In the genomic region with DNA sequence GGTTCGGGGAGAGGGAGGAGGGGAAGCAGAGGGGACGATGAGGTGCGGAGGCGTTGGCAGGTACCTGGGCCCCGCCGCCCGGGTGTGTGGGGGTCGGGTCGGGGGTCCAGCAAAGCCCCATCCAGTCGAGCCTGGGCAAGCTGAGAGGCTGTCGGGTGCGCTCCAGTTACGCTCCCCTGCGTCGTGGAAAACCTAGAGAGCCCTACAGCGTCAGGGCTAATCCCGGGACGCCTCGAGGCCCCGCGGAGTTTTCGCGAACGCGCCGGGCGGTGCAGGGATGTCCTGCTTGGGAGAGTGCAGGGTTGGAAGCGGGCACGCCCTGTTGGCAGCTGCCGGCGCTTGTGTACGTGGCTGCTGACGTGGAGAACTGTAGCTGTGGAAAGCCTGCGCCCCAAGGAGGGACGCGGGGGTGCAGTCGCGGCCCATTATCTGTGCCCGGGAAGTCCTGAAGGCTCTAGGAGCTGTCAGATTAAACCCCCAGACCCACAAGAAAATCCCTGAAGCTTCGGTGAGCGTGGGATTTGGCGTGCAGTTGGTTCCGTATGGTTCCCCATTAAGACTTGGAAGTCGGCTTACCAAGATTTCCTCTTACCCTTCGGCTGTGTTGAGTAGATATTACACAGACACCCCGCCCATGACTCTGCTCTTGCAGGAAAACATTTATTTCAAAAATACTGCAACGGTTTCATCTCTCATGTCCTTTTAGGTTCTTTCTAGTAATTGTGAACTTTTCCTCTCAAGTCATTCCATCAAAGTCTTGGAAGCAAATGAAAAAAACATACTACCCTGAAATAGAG, we compare ENCODE assay signal across 8 cellular contexts. TPM values are rescaled to one million over a fixed set of nuclear protein-coding genes. Genes with fewer than 3 reads are reported as not detected.
DNase-seq lines count a peak whose midpoint lies in the region; ATAC-seq and TF ChIP-seq lines count a peak whose summit lies in the region.

No MANE protein-coding gene starts in this region.

- in situ Hi-C loops in SK-MEL-5 (cut with HindIII; ENCODE audit: low pct_unique_long_range_greater_than_20kb, low sequenced_read_pairs), result no loop called here

- peak overlapping the region; percentile 100 for H2AK5ac ChIP-seq in trophoblast cell (ENCODE audit: low read length)

- peak overlapping the region; percentile 97 for H2BK5ac ChIP-seq in trophoblast cell (ENCODE audit: low read depth, low read length, poor library complexity)

- H3K4me3 Mint-ChIP-seq in Calu3 (ENCODE audit: low read depth, unreplicated experiment), result peak overlapping the region; percentile 89
- peak overlapping the region; percentile 91 for H3K4me3 Mint-ChIP-seq in type B pancreatic cell

- no peaks in the 10 kb centered on the region for H3K9me3 ChIP-seq in trophoblast cell (ENCODE audit: insufficient read depth, low read depth, low read length)

- H2BK120ac ChIP-seq in trophoblast cell (ENCODE audit: insufficient read depth, low read length, poor library complexity), result peak overlapping the region; percentile 100

- H4K12ac ChIP-seq in trophoblast cell (ENCODE audit: low read depth, low read length), result peak overlapping the region; percentile 99

- peaks cover 0 to 2% of the 10 kb centered on the region in 2 experiments for H3K36me3 ChIP-seq in trophoblast cell (ENCODE audit: control insufficient read depth in 1 of 2, insufficient read depth in 2 of 2, low read length in 2 of 2)

- H3K4me1 ChIP-seq in trophoblast cell (ENCODE audit: control insufficient read depth in 1 of 2, insufficient read depth in 2 of 2, low read length in 2 of 2), result peaks cover 3 to 8% of the 10 kb centered on the region in 2 experiments

- TF ChIP-seq CTCF in Calu3 (IDR thresholded peaks at IDR 0.05; ENCODE audit: unreplicated experiment), result no peak
- no peak for TF ChIP-seq CTCF in type B pancreatic cell (conservative IDR thresholded peaks at IDR 0.05)

- peak; percentile 69 for DNase-seq in Calu3
- DNase-seq in HS-5 (ENCODE audit: low read depth), result peak; percentile 67
- peak; percentile 76 for DNase-seq in SK-MEL-5 (ENCODE audit: low read depth, low spot score)
- peak; percentile 72 to 83 for DNase-seq in activated naive CD4-positive, alpha-beta T cell treated with anti-CD3 and anti-CD28 coated beads, Interleukin-2, amount 50 U/mL, for 72 hours (ENCODE audit: low spot score in 2 of 2)
- DNase-seq in Right ventricle myocardium inferior (ENCODE audit: missing footprints), result peak; percentile 97
- peak; percentile 70 to 78 for DNase-seq in trophoblast cell
- DNase-seq in type B pancreatic cell (ENCODE audit: extremely low spot score, unreplicated experiment), result peak; percentile 85

- intact Hi-C loops in Calu3 (cut with micrococcal nuclease; ENCODE audit: unreplicated experiment), result loop anchor here (2.0 kb wide), 1 partner anchor 47 kb away; no protein-coding TSS in a partner anchor
- intact Hi-C loops in Right ventricle myocardium inferior (cut with DNase I), result loop anchor here (1.0 to 5.0 kb wide), 4 partner anchors 11 to 173 kb away; no protein-coding TSS in a partner anchor

- no peaks in the 10 kb centered on the region for H3K27me3 ChIP-seq in trophoblast cell (ENCODE audit: insufficient read depth, low read length)

- H3K9ac ChIP-seq in trophoblast cell (ENCODE audit: low read length), result peak overlapping the region; percentile 62

- peak overlapping the region; percentile 100 for H3K18ac ChIP-seq in trophoblast cell (ENCODE audit: low read length)

- H3K4me3 ChIP-seq in trophoblast cell (ENCODE audit: low read depth, low read length), result peak overlapping the region; percentile 81

- no peaks in the 10 kb centered on the region for H3K9me3 Mint-ChIP-seq in Calu3 (ENCODE audit: low read depth, unreplicated experiment)
- peaks cover 0 to 4% of the 10 kb centered on the region in 2 donors for H3K9me3 Mint-ChIP-seq in activated naive CD4-positive, alpha-beta T cell treated with anti-CD3 and anti-CD28 coated beads, Interleukin-2, amount 50 U/mL, for 72 hours
- H3K9me3 Mint-ChIP-seq in type B pancreatic cell, result no peaks in the 10 kb centered on the region

- CTCF ChIA-PET in Calu3 (lab: Charles Lee), result no interaction called here

- H3K27ac Mint-ChIP-seq in Calu3 (ENCODE audit: unreplicated experiment), result peak overlapping the region; percentile 95
- H3K27ac Mint-ChIP-seq in activated naive CD4-positive, alpha-beta T cell treated with anti-CD3 and anti-CD28 coated beads, Interleukin-2, amount 50 U/mL, for 72 hours, result peak overlapping the region; percentile 95 to 96
- peak overlapping the region; percentile 97 for H3K27ac Mint-ChIP-seq in type B pancreatic cell

- peaks cover 10% of the 10 kb centered on the region for H3K79me2 ChIP-seq in trophoblast cell (ENCODE audit: control insufficient read depth, insufficient read depth, low read length, poor library complexity)

- peak overlapping the region; percentile 100 for H3K4ac ChIP-seq in trophoblast cell (ENCODE audit: low read depth, low read length)

- peak overlapping the region; percentile 95 for H3K27ac ChIP-seq in trophoblast cell (ENCODE audit: low read depth, low read length)

- no TSS peak for BruUV-seq in Calu3 (replicated peaks; lab: Mats Ljungman, UMichigan)

- no CpG with 5 or more reads among the region's 47 CpGs for WGBS in trophoblast cell (ENCODE audit: extremely low coverage, insufficient coverage, insufficient read length)

- H3K4me2 ChIP-seq in trophoblast cell (ENCODE audit: low read length), result peak overlapping the region; percentile 78

- H3K4me1 Mint-ChIP-seq in Calu3 (ENCODE audit: low read depth, unreplicated experiment), result peaks cover 16% of the 10 kb centered on the region
- H3K4me1 Mint-ChIP-seq in type B pancreatic cell (ENCODE audit: unreplicated experiment), result peaks cover 34% of the 10 kb centered on the region

- H4K91ac ChIP-seq in trophoblast cell (ENCODE audit: low read depth, low read length), result peak overlapping the region; percentile 98

- H3K27me3 Mint-ChIP-seq in Calu3 (ENCODE audit: unreplicated experiment) (no peaks in the 10 kb centered on the region), type B pancreatic cell (no peaks in the 10 kb centered on the region)

- ATAC-seq in GM19467 (IDR thresholded peaks at IDR 0.05; ENCODE audit: unreplicated experiment), result peak; percentile 28
- ATAC-seq in activated naive CD4-positive, alpha-beta T cell treated with anti-CD3 and anti-CD28 coated beads, Interleukin-2, amount 50 U/mL, for 72 hours, result peak; percentile 72 to 76
- ATAC-seq in Right ventricle myocardium inferior, result peak; percentile 93

- H2BK12ac ChIP-seq in trophoblast cell (ENCODE audit: low read length), result peak overlapping the region; percentile 97

- H3K14ac ChIP-seq in trophoblast cell (ENCODE audit: low read length), result peak overlapping the region; percentile 99

- peak overlapping the region; percentile 100 for H4K8ac ChIP-seq in trophoblast cell (ENCODE audit: low read depth, low read length)

- H3K79me1 ChIP-seq in trophoblast cell (ENCODE audit: low read length), result peaks cover 15% of the 10 kb centered on the region

- H3K36me3 Mint-ChIP-seq in Calu3 (ENCODE audit: insufficient read depth, unreplicated experiment) (peaks cover 30% of the 10 kb centered on the region), type B pancreatic cell (no peaks in the 10 kb centered on the region)
- peaks cover 0 to 5% of the 10 kb centered on the region in 2 donors for H3K36me3 Mint-ChIP-seq in activated naive CD4-positive, alpha-beta T cell treated with anti-CD3 and anti-CD28 coated beads, Interleukin-2, amount 50 U/mL, for 72 hours

- peak overlapping the region; percentile 92 for H2AFZ ChIP-seq in trophoblast cell (ENCODE audit: insufficient read depth, low read length, poor library complexity)

- H3K23ac ChIP-seq in trophoblast cell (ENCODE audit: low read length), result no peak overlapping the region

RNA-seq across cellular contexts. Expression of gene SLC38A2, which starts 11.3 kb away (rescaled TPM):
- total RNA-seq in Calu3 (2022) (142 and 170 TPM in 2 replicates), Right ventricle myocardium inferior (161 TPM), type B pancreatic cell (ENCODE audit: low replicate concordance) (204 and 217 TPM in 2 replicates)
- 257 and 278 TPM in 2 replicates for total RNA-seq in SK-MEL-5 (2014; rRNA removed; shearing (Covaris generic))
- 167 and 187 TPM in 2 replicates for polyA plus RNA-seq in SK-MEL-5 (2015; cell fraction: cytosol; rRNA removed)
- polyA plus RNA-seq in SK-MEL-5 (2015; cell fraction: nucleus; rRNA removed), result 633 and 636 TPM in 2 replicates
- 100 to 1,000 TPM; 249 to 315 TPM for total RNA-seq in activated naive CD4-positive, alpha-beta T cell treated with anti-CD3 and anti-CD28 coated beads, Interleukin-2, amount 50 U/mL, for 72 hours
- polyA plus RNA-seq in trophoblast cell (2013), result 849 and 857 TPM in 2 replicates

Comparison
In these comparisons a context has a peak if more than half of its experiments do, and no peak if none do; other contexts are left out.
1. Peak in every context shown above with its lines: DNase-seq, ATAC-seq, H3K4me3 ChIP-seq and H3K27ac ChIP-seq.
2. ATAC-seq: peak in every context shown above with its lines; median percentile 93 in Right ventricle myocardium inferior; 74 in activated naive CD4-positive, alpha-beta T cell treated with anti-CD3 and anti-CD28 coated beads, Interleukin-2, amount 50 U/mL, for 72 hours; 28 in GM19467.